In genomic region chr7:128737867-128738390, GRCh38 we compare ENCODE assay signal across 8 cellular contexts. TPM values are rescaled to one million over a fixed set of nuclear protein-coding genes. Genes with fewer than 3 reads are reported as not detected.
DNase-seq lines count a peak whose midpoint lies in the region; ATAC-seq, FAIRE-seq and TF ChIP-seq lines count a peak whose summit lies in the region.

No MANE protein-coding gene starts in this region.

- CTCF ChIA-PET in Panc1 (lab: Charles Lee), result no interaction called here

- FAIRE-seq in GM12892 (lab: Jason Lieb, UNC), result no peak

- peaks cover 5% of the 10 kb centered on the region for H3K36me3 ChIP-seq in Panc1 (ENCODE audit: control insufficient read depth, insufficient read depth, low read length)

- H3K27ac ChIP-seq in Panc1 (ENCODE audit: low read length), result peak overlapping the region; percentile 96

- BruUV-seq in Panc1 (replicated peaks; lab: Mats Ljungman, UMichigan), result no TSS peak

- no peak for TF ChIP-seq POLR2A in GM12892 (IDR thresholded peaks at IDR 0.05; ENCODE audit: low read depth, low read length)

- in situ Hi-C loops in Panc1 (cut with HindIII; ENCODE audit: low pct_unique_long_range_greater_than_20kb, low sequenced_read_pairs), result no loop called here

- POLR2A ChIA-PET in Panc1 (lab: Charles Lee), result interaction anchor here (0.6 kb wide), 1 partner anchor 96 kb away, joined by 8 read pairs; no protein-coding TSS in a partner anchor

- no peaks in the 10 kb centered on the region for H3K9me3 ChIP-seq in Panc1 (ENCODE audit: control insufficient read depth, insufficient read depth, low read depth, low read length)

- peaks cover under 1% of the 10 kb centered on the region for H3K27me3 ChIP-seq in Panc1 (ENCODE audit: control insufficient read depth, insufficient read depth, low read length)

- intact Hi-C loops in Panc1 (cut with micrococcal nuclease; ENCODE audit: unreplicated experiment), result no loop called here

- TF ChIP-seq CTCF in Panc1 (IDR thresholded peaks at IDR 0.05) (no peak), epithelial cell of proximal tubule (conservative IDR thresholded peaks at IDR 0.05; ENCODE audit: low read depth, low read length) (no peak)

- peaks cover 22% of the 10 kb centered on the region for H3K4me1 ChIP-seq in Panc1 (ENCODE audit: control insufficient read depth, insufficient read depth, low read length)

- no peak overlapping the region for H3K4me3 ChIP-seq in Panc1 (ENCODE audit: low read depth in 2 of 2, low read length in 2 of 2)
- no peak overlapping the region for H3K4me3 ChIP-seq in epithelial cell of proximal tubule (ENCODE audit: low read depth, low read length)

- no peak for ATAC-seq in Panc1

- DNase-seq in ELR (ENCODE audit: low read depth) (peak; percentile 92), Panc1 (ENCODE audit: low read depth, low spot score) (no peak), epithelial cell of proximal tubule (ENCODE audit: low read depth) (peak; percentile 68), renal cortical epithelial cell (ENCODE audit: low read depth) (peak; percentile 87), UCSD-AML1 (lab: John Stamatoyannopoulos, UW; ENCODE audit: unreplicated experiment) (no peak), GM12892 (ENCODE audit: insufficient read length) (no peak), RPMI8226 (no peak), iPS-NIHi11 (ENCODE audit: low spot score) (no peak)

RNA-seq across cellular contexts. Expression of gene CALU, which starts 1.2 kb away (rescaled TPM):
- total RNA-seq in Panc1 (2021; ENCODE audit: unreplicated experiment) (210 TPM), epithelial cell of proximal tubule (174 and 198 TPM in 2 replicates), renal cortical epithelial cell (394 and 395 TPM in 2 replicates)
- 158 TPM for polyA plus RNA-seq in Panc1 (2012; ENCODE audit: insufficient read length)
- polyA plus RNA-seq in GM12892 (2012; ENCODE audit: missing spikeins), result 30.8 TPM

RNA-seq across cellular contexts. Expression of gene OPN1SW, which starts 37.7 kb away (rescaled TPM):
- not detected for total RNA-seq in Panc1 (2021; ENCODE audit: unreplicated experiment)
- 0.87 TPM for polyA plus RNA-seq in Panc1 (2012; ENCODE audit: insufficient read length)
- not detected in 2 replicates for total RNA-seq in epithelial cell of proximal tubule
- total RNA-seq in renal cortical epithelial cell, result not detected in 2 replicates
- polyA plus RNA-seq in GM12892 (2012; ENCODE audit: missing spikeins), result not detected

RNA-seq across cellular contexts. Expression of gene CCDC136, which starts 53.8 kb away (rescaled TPM):
- total RNA-seq in Panc1 (2021; ENCODE audit: unreplicated experiment), result 1.1 TPM
- polyA plus RNA-seq in Panc1 (2012; ENCODE audit: insufficient read length), result 0.38 TPM
- 2.0 and 4.5 TPM in 2 replicates for total RNA-seq in epithelial cell of proximal tubule
- total RNA-seq in renal cortical epithelial cell, result 1.3 TPM in 1 of 2 replicates, not detected in the other
- 2.3 TPM for polyA plus RNA-seq in GM12892 (2012; ENCODE audit: missing spikeins)

Comparison
In these comparisons a context has a peak if more than half of its experiments do, and no peak if none do; other contexts are left out.
1. DNase-seq: peak in ELR (single experiment), epithelial cell of proximal tubule (single experiment) and renal cortical epithelial cell (single experiment); none in Panc1 (single experiment), UCSD-AML1 (single experiment), GM12892 (single experiment), RPMI8226 (single experiment) and iPS-NIHi11 (single experiment).